8 cellular contexts compared by ENCODE assay signal in the genomic region with DNA sequence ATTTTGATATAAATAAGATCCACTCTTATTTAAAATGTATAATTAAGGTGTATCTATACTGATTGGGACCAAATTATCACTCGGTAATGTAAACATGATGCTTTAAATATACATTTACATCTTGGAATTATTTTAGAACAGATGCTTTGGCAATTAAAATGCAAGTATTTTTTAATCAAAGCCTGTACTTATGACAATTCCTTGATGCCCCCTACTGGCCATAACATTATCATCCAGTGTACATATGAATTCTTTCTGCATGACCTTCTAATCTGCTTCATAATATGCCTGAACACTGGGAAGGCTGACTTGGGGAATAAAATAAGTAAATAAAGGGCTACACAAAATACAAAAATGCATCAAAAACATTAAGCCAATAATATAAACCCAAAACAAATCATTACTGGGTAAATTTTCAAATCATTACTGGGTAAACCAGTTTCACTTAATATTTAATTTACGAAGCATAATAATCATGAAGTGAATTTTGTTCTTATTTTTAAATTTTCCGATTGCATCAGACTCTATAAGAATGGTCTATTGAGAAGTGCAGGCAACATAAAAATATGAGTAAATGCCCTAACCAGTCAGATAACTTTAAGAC.
DNase-seq lines count a peak whose midpoint lies in the region; ATAC-seq, FAIRE-seq and TF ChIP-seq lines count a peak whose summit lies in the region.

No MANE protein-coding gene starts in this region.

- DNase-seq in D721Med (ENCODE audit: insufficient read length, low spot score): peak; percentile 23
- DNase-seq in HL-60 (ENCODE audit: low read depth in 1 of 2, low spot score in 1 of 2): peak in 1 of 2 experiments; percentile 14
- peak in 1 of 2 experiments; percentile 3 for DNase-seq in PC-9
- peak; percentile 55 to 77 for DNase-seq in fibroblast of lung (ENCODE audit: low read depth in 2 of 2)
- peak; percentile 54 for DNase-seq in retinal pigment epithelial cell (ENCODE audit: low read depth)
- no peak for DNase-seq in activated naive CD4-positive, alpha-beta T cell treated with anti-CD3 and anti-CD28 coated beads, Interleukin-2, amount 50 U/mL, for 16 hours

- H3K9me2 ChIP-seq in PC-9 (ENCODE audit: insufficient read depth): no peaks in the 10 kb centered on the region

- H3F3A ChIP-seq in PC-9 (ENCODE audit: insufficient read depth, low read depth): no peaks in the 10 kb centered on the region

- H3K36me3 ChIP-seq in PC-9 (ENCODE audit: low read depth) (no peaks in the 10 kb centered on the region), fibroblast of lung (ENCODE audit: control insufficient read depth, insufficient read depth, low read length) (no peaks in the 10 kb centered on the region)

- POLR2A ChIA-PET in PC-9 (lab: Charles Lee; ENCODE audit: unreplicated experiment): no interaction called here

- ATAC-seq in GM21390 (IDR thresholded peaks at IDR 0.05; ENCODE audit: unreplicated experiment) (no peak), GM21576 (IDR thresholded peaks at IDR 0.05; ENCODE audit: unreplicated experiment) (no peak)

- intact Hi-C loops in PC-9 (cut with micrococcal nuclease; ENCODE audit: unreplicated experiment): loop anchor here (1.0 kb wide), 1 partner anchor 1107 kb away; no protein-coding TSS in a partner anchor

- H3K27me3 ChIP-seq in HL-60 (ENCODE audit: insufficient read depth, poor library complexity, severe bottlenecking): no peaks in the 10 kb centered on the region
- no peaks in the 10 kb centered on the region; the same call in 1 of the 2 replicates for H3K27me3 ChIP-seq in PC-9 (ENCODE audit: insufficient read depth, low read depth)
- no peaks in the 10 kb centered on the region for H3K27me3 ChIP-seq in fibroblast of lung (ENCODE audit: control insufficient read depth, insufficient read depth, low read length)

- BruUV-seq in PC-9 (replicated peaks; lab: Mats Ljungman, UMichigan): no TSS peak

- TF ChIP-seq CTCF in D721Med (IDR thresholded peaks at IDR 0.05; ENCODE audit: insufficient read depth, missing control alignments) (peak; percentile 74), HL-60 (IDR thresholded peaks at IDR 0.05; ENCODE audit: insufficient read depth, low read length) (peak; percentile 28), PC-9 (conservative IDR thresholded peaks at IDR 0.05) (peak; percentile 76), fibroblast of lung (conservative IDR thresholded peaks at IDR 0.05 in 1 of 2, IDR thresholded peaks at IDR 0.05 in 1 of 2; ENCODE audit: low read depth in 1 of 2, low read length in 2 of 2) (peak; percentile 45 to 64), retinal pigment epithelial cell (conservative IDR thresholded peaks at IDR 0.05; ENCODE audit: low read depth, low read length) (peak; percentile 63)

- no peak overlapping the region for H3K4me2 ChIP-seq in PC-9
- no peak overlapping the region for H3K4me2 ChIP-seq in fibroblast of lung (ENCODE audit: extremely low read depth, insufficient read depth, low read length)

- H3K4me1 ChIP-seq in PC-9 (replicated peaks; ENCODE audit: insufficient read depth) (no peaks in the 10 kb centered on the region), fibroblast of lung (ENCODE audit: control insufficient read depth, extremely low read depth, insufficient read depth, low read length) (no peaks in the 10 kb centered on the region)

- H4K20me1 ChIP-seq in PC-9 (ENCODE audit: insufficient read depth): no peaks in the 10 kb centered on the region
- H4K20me1 ChIP-seq in fibroblast of lung (ENCODE audit: control insufficient read depth, extremely low read depth, insufficient read depth, low read length): no peaks in the 10 kb centered on the region

- H3K4me3 ChIP-seq in HL-60 (replicated peaks; ENCODE audit: insufficient read depth, low read length): no peak overlapping the region
- H3K4me3 ChIP-seq in PC-9: no peak overlapping the region
- H3K4me3 ChIP-seq in fibroblast of lung (replicated peaks in 1 of 4; ENCODE audit: control extremely low read depth in 1 of 4, insufficient read depth in 1 of 4, low read depth in 3 of 4, low read length in 4 of 4): no peak overlapping the region
- no peak overlapping the region for H3K4me3 ChIP-seq in retinal pigment epithelial cell (ENCODE audit: low read length)

- H3K9me3 ChIP-seq in PC-9 (ENCODE audit: insufficient read depth, low read depth) (no peaks in the 10 kb centered on the region), fibroblast of lung (ENCODE audit: control insufficient read depth, insufficient read depth, low read depth, low read length) (no peaks in the 10 kb centered on the region)

- H2AFZ ChIP-seq in PC-9: no peak overlapping the region
- no peak overlapping the region for H2AFZ ChIP-seq in fibroblast of lung (ENCODE audit: low read length)

- H3K79me2 ChIP-seq in PC-9 (ENCODE audit: low read depth) (no peaks in the 10 kb centered on the region), fibroblast of lung (ENCODE audit: control insufficient read depth, insufficient read depth, low read length) (no peaks in the 10 kb centered on the region)

- no peak overlapping the region for H3K9ac ChIP-seq in fibroblast of lung (ENCODE audit: insufficient read depth, low read length)

- CTCF ChIA-PET in PC-9 (lab: Charles Lee): no interaction called here

- no peak for FAIRE-seq in D721Med (lab: Jason Lieb, UNC)

- H3K27ac ChIP-seq in HL-60 (replicated peaks) (no peak overlapping the region), PC-9 (no peak overlapping the region), fibroblast of lung (ENCODE audit: insufficient read depth, low read length) (no peak overlapping the region)
